ENCODE assay signal across 18 cellular contexts in the genomic region with DNA sequence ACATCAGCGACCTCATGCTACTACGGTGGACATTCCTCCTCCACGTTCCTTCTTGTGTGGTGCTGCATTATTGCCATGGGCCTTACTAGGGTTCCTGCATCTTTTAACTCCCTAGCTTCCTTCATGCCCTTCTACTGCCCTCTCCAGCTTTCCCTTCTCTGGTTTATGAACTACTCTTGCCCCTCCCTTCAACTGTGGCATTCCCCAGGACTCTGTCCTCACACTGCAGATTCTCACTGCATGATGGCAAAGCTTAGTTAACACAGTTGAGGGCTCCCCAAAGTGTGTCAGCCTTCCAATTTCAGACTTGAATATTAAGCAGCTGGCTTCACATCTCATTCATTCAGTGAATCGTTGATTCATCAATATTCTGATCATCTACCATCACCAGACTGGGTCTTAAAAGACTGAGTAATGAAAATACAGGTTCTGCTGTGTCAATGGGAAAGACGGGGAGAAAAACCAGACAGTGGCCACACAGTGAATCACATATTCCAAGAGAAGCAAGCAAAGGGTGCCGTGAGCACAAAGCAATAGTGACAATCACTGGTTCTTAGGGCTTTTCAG. TPM values are rescaled to one million over a fixed set of nuclear protein-coding genes. Genes with fewer than 3 reads are reported as not detected.
A peak's percentile ranks its signal among the peaks of the same experiment; 100 is the strongest.
DNase-seq lines count a peak whose midpoint lies in the region; ATAC-seq and TF ChIP-seq lines count a peak whose summit lies in the region.
"Had no signal": no experiment of that assay in that cellular context is flagged by ENCODE, and none has a peak within 500 bp of the region (broad histone marks: within the 10 kb centered on the region; RNA-seq: fewer than 3 reads in every experiment).

No MANE protein-coding gene starts in this region.

- H3K9me3 ChIP-seq in CD8-positive, alpha-beta memory T cell (ENCODE audit: low read length): no peaks in the 10 kb centered on the region
- no peaks in the 10 kb centered on the region for H3K9me3 ChIP-seq in ascending aorta
- H3K9me3 ChIP-seq: left lung, Peyer's patch, upper lobe of left lung had no signal

- H3K4me3 ChIP-seq in CD8-positive, alpha-beta memory T cell (ENCODE audit: low read length): no peak overlapping the region
- H3K4me3 ChIP-seq in ascending aorta: no peak overlapping the region
- H3K4me3 ChIP-seq: GM23338, left lung, Peyer's patch, smooth muscle cell, upper lobe of left lung had no signal

- DNase-seq in activated CD4-positive, alpha-beta T cell treated with anti-CD3 and anti-CD28 coated beads, Interleukin-2, amount 10 ng/mL, durations not matched to agents 24 days and 14 days: no peak
- no peak for DNase-seq in activated CD4-positive, alpha-beta T cell treated with anti-CD3 and anti-CD28 coated beads, Interleukin-2, amount 50 U/mL, for 4 hours
- DNase-seq in CD8-positive, alpha-beta memory T cell: no peak
- no peak for DNase-seq in ascending aorta (ENCODE audit: low spot score in 2 of 2)
- DNase-seq in naive B cell: no peak
- DNase-seq in NCI-H146 (lab: John Stamatoyannopoulos, UW): no peak
- DNase-seq in DMS79 (lab: John Stamatoyannopoulos, UW): no peak
- DNase-seq: ACHN, amygdala, left lung, Peyer's patch, upper lobe of left lung had no signal

- H3K27me3 Mint-ChIP-seq in activated CD4-positive, alpha-beta T cell treated with anti-CD3 and anti-CD28 coated beads, Interleukin-2, amount 10 ng/mL, durations not matched to agents 24 days and 14 days: no peaks in the 10 kb centered on the region
- no peaks in the 10 kb centered on the region for H3K27me3 Mint-ChIP-seq in CD8-positive, alpha-beta memory T cell
- no peaks in the 10 kb centered on the region for H3K27me3 Mint-ChIP-seq in naive B cell

- H3K27ac Mint-ChIP-seq in activated CD4-positive, alpha-beta T cell treated with anti-CD3 and anti-CD28 coated beads, Interleukin-2, amount 10 ng/mL, durations not matched to agents 24 days and 14 days: peak overlapping the region; percentile 30
- peak overlapping the region in 7 of 8 donors; percentile 62 to 94 (median 72) for H3K27ac Mint-ChIP-seq in CD8-positive, alpha-beta memory T cell
- H3K27ac Mint-ChIP-seq in naive B cell: peak overlapping the region in 5 of 6 donors; percentile 2 to 90 (median 65)

- H3K27ac ChIP-seq in CD8-positive, alpha-beta memory T cell (ENCODE audit: low read depth, low read length): no peak overlapping the region
- peak overlapping the region; percentile 17 to 35 for H3K27ac ChIP-seq in ascending aorta
- H3K27ac ChIP-seq: HL-60, KMS-11, left lung, Peyer's patch, upper lobe of left lung had no signal

- ATAC-seq in naive B cell (ENCODE audit: low read depth in 2 of 2): no peak
- ATAC-seq in GM21717 (IDR thresholded peaks at IDR 0.05; ENCODE audit: unreplicated experiment): no peak
- ATAC-seq: GM23338, left lung, SK-N-SH treated with all-trans-retinoic acid at 6 μM for 48 hours had no signal

- no peaks in the 10 kb centered on the region for H3K9me3 Mint-ChIP-seq in activated CD4-positive, alpha-beta T cell treated with anti-CD3 and anti-CD28 coated beads, Interleukin-2, amount 10 ng/mL, durations not matched to agents 24 days and 14 days
- no peaks in the 10 kb centered on the region for H3K9me3 Mint-ChIP-seq in CD8-positive, alpha-beta memory T cell
- no peaks in the 10 kb centered on the region for H3K9me3 Mint-ChIP-seq in naive B cell
- H3K9me3 Mint-ChIP-seq: GM23338 had no signal

- CTCF ChIA-PET in CD8-positive, alpha-beta memory T cell (lab: Charles Lee): no interaction called here

- no peaks in the 10 kb centered on the region for H3K27me3 ChIP-seq in CD8-positive, alpha-beta memory T cell (ENCODE audit: insufficient read depth, low read length, poor library complexity, severe bottlenecking)
- H3K27me3 ChIP-seq in ascending aorta: no peaks in the 10 kb centered on the region
- H3K27me3 ChIP-seq: left lung, Peyer's patch, upper lobe of left lung had no signal

- peaks cover 28% of the 10 kb centered on the region for H3K4me1 Mint-ChIP-seq in activated CD4-positive, alpha-beta T cell treated with anti-CD3 and anti-CD28 coated beads, Interleukin-2, amount 10 ng/mL, durations not matched to agents 24 days and 14 days
- H3K4me1 Mint-ChIP-seq in CD8-positive, alpha-beta memory T cell: peaks cover 56 to 74% (median 64%) of the 10 kb centered on the region in 3 donors
- peaks cover 38 to 51% (median 46%) of the 10 kb centered on the region in 3 donors for H3K4me1 Mint-ChIP-seq in naive B cell

- H3K36me3 Mint-ChIP-seq in activated CD4-positive, alpha-beta T cell treated with anti-CD3 and anti-CD28 coated beads, Interleukin-2, amount 10 ng/mL, durations not matched to agents 24 days and 14 days (ENCODE audit: low read depth): peaks cover 18% of the 10 kb centered on the region
- H3K36me3 Mint-ChIP-seq in CD8-positive, alpha-beta memory T cell: peaks cover 2 to 33% (median 16%) of the 10 kb centered on the region in 3 donors
- peaks cover 17 to 31% of the 10 kb centered on the region in 2 donors for H3K36me3 Mint-ChIP-seq in naive B cell

- H3K4me3 Mint-ChIP-seq in activated CD4-positive, alpha-beta T cell treated with anti-CD3 and anti-CD28 coated beads, Interleukin-2, amount 10 ng/mL, durations not matched to agents 24 days and 14 days: no peak overlapping the region
- H3K4me3 Mint-ChIP-seq in CD8-positive, alpha-beta memory T cell: peak overlapping the region in 1 of 7 donors; percentile 38
- no peak overlapping the region for H3K4me3 Mint-ChIP-seq in naive B cell
- H3K4me3 Mint-ChIP-seq: GM23338 had no signal

- POLR2A ChIA-PET in CD8-positive, alpha-beta memory T cell (lab: Charles Lee): no interaction called here

- peaks cover under 1% of the 10 kb centered on the region for H3K36me3 ChIP-seq in CD8-positive, alpha-beta memory T cell (ENCODE audit: insufficient read depth, low read length)
- no peaks in the 10 kb centered on the region for H3K36me3 ChIP-seq in ascending aorta

- intact Hi-C loops in activated CD4-positive, alpha-beta T cell treated with anti-CD3 and anti-CD28 coated beads, Interleukin-2, amount 10 ng/mL, durations not matched to agents 24 days and 14 days (cut with micrococcal nuclease): loop anchor here (5.0 kb wide), 1 partner anchor 50 kb away; no protein-coding TSS in a partner anchor
- intact Hi-C loops in ascending aorta (cut with DNase I): loop anchor here (5.0 kb wide), 1 partner anchor 50 kb away; no protein-coding TSS in a partner anchor

- TF ChIP-seq CTCF in ascending aorta (IDR thresholded peaks at IDR 0.05): no peak

- peaks cover 12% of the 10 kb centered on the region for H3K4me1 ChIP-seq in CD8-positive, alpha-beta memory T cell (ENCODE audit: insufficient read depth, low read length)
- peaks cover 7 to 16% of the 10 kb centered on the region in 2 donors for H3K4me1 ChIP-seq in ascending aorta
- H3K4me1 ChIP-seq: left lung, Peyer's patch had no signal

RNA-seq across cellular contexts. Expression of gene ZFX, which starts 53.0 kb away (rescaled TPM):
- total RNA-seq in activated CD4-positive, alpha-beta T cell treated with anti-CD3 and anti-CD28 coated beads, Interleukin-2, amount 10 ng/mL, durations not matched to agents 24 days and 14 days: 38.8 and 49.9 TPM in 2 replicates
- 10 to 100 TPM; 35.5 to 36.6 TPM for total RNA-seq in CD8-positive, alpha-beta memory T cell
- 36.7 TPM for polyA plus RNA-seq in CD8-positive, alpha-beta memory T cell
- 23.4 TPM for total RNA-seq in ascending aorta
- 10 to 100 TPM; 29.2 to 66.7 (median 57.8) TPM for polyA plus RNA-seq in naive B cell (ENCODE audit: low read depth in 6 of 6)
